ENCODE assay signal across 9 cellular contexts in genomic region chr17:74432484-74433391, GRCh38. TPM values are rescaled to one million over a fixed set of nuclear protein-coding genes. Genes with fewer than 3 reads are reported as not detected.
DNase-seq lines count a peak whose midpoint lies in the region; ATAC-seq, FAIRE-seq and TF ChIP-seq lines count a peak whose summit lies in the region.
"Had no signal": no experiment of that assay in that cellular context is flagged by ENCODE, and none has a peak within 500 bp of the region (broad histone marks: within the 10 kb centered on the region; RNA-seq: fewer than 3 reads in every experiment).

No MANE protein-coding gene starts in this region.

- TF ChIP-seq POLR2A in esophagus muscularis mucosa (IDR thresholded peaks at IDR 0.05; ENCODE audit: low read depth) (no peak), GM12892 (IDR thresholded peaks at IDR 0.05; ENCODE audit: low read depth, low read length) (no peak)

- peak overlapping the region; percentile 99 for H3K9ac ChIP-seq in neuronal stem cell (ENCODE audit: low read depth, low read length, poor library complexity)

- H2AK5ac ChIP-seq in neuronal stem cell (ENCODE audit: low read depth, low read length): peak overlapping the region; percentile 99

- CTCF ChIA-PET in A673 (lab: Charles Lee): no interaction called here

- peaks cover 9% of the 10 kb centered on the region for H3K79me1 ChIP-seq in neuronal stem cell (ENCODE audit: low read depth, low read length)

- peak overlapping the region; percentile 48 for H3K4me3 ChIP-seq in A673 (ENCODE audit: low read depth, low read length, poor library complexity, severe bottlenecking)
- peak overlapping the region; percentile 61 to 72 (median 66) for H3K4me3 ChIP-seq in esophagus muscularis mucosa
- peak overlapping the region; percentile 12 to 83 for H3K4me3 ChIP-seq in neuronal stem cell (ENCODE audit: low read length in 2 of 2)

- intact Hi-C loops in A673 (cut with micrococcal nuclease; ENCODE audit: unreplicated experiment): no loop called here
- intact Hi-C loops in esophagus muscularis mucosa (cut with DNase I): no loop called here

- H3K4me2 ChIP-seq in neuronal stem cell (ENCODE audit: insufficient read depth, low read length, poor library complexity, severe bottlenecking): peak overlapping the region; percentile 99

- H3K23ac ChIP-seq in neuronal stem cell (ENCODE audit: low read depth, low read length, poor library complexity): peak overlapping the region; percentile 83

- peaks cover 4% of the 10 kb centered on the region for H3K9me3 ChIP-seq in A673 (ENCODE audit: low read depth, low read length, poor library complexity, severe bottlenecking)
- H3K9me3 ChIP-seq in esophagus muscularis mucosa: peaks cover 0 to 8% (median 6%) of the 10 kb centered on the region in 4 donors
- peaks cover 0 to 4% of the 10 kb centered on the region in 2 donors for H3K9me3 ChIP-seq in neuronal stem cell (replicated peaks in 1 of 2; ENCODE audit: control insufficient read depth in 2 of 2, insufficient read depth in 1 of 2, low read depth in 1 of 2, low read length in 2 of 2)

- ATAC-seq in GM21528 (IDR thresholded peaks at IDR 0.05; ENCODE audit: low FRiP score, unreplicated experiment): no peak

- H3K14ac ChIP-seq in neuronal stem cell (ENCODE audit: low read length): peak overlapping the region; percentile 100

- BruUV-seq in A673 (replicated peaks; lab: Mats Ljungman, UMichigan): no TSS peak

- POLR2A ChIA-PET in A673 (lab: Charles Lee; ENCODE audit: low non-redundant PET): no interaction called here

- H3K36me3 ChIP-seq in A673 (ENCODE audit: insufficient read depth, low read length, poor library complexity, severe bottlenecking): no peaks in the 10 kb centered on the region
- no peaks in the 10 kb centered on the region for H3K36me3 ChIP-seq in esophagus muscularis mucosa
- peaks cover 0 to 2% of the 10 kb centered on the region in 2 donors for H3K36me3 ChIP-seq in neuronal stem cell (replicated peaks in 1 of 2; ENCODE audit: control insufficient read depth in 2 of 2, insufficient read depth in 2 of 2, low read length in 2 of 2)

- H3K18ac ChIP-seq in neuronal stem cell (ENCODE audit: low read length): peak overlapping the region; percentile 99

- TF ChIP-seq EP300 in esophagus muscularis mucosa (IDR thresholded peaks at IDR 0.05): no peak

- DNase-seq in A673 (ENCODE audit: low spot score): no peak
- DNase-seq in NCI-H69 (lab: John Stamatoyannopoulos, UW): peak; percentile 71
- no peak for DNase-seq in esophagus muscularis mucosa (ENCODE audit: extremely low spot score)
- no peak for DNase-seq in neuronal stem cell (ENCODE audit: low spot score)
- no peak for DNase-seq in kidney tubule cell (ENCODE audit: low spot score)
- DNase-seq in iPS-NIHi7 (ENCODE audit: extremely low spot score): no peak
- no peak for DNase-seq in GM12892 (ENCODE audit: insufficient read length)

- FAIRE-seq in GM12892 (lab: Jason Lieb, UNC): no peak

- H2BK12ac ChIP-seq in neuronal stem cell (ENCODE audit: low read length): peak overlapping the region; percentile 64

- TF ChIP-seq CTCF in A673 (conservative IDR thresholded peaks at IDR 0.05; ENCODE audit: low read depth, low read length): no peak
- TF ChIP-seq CTCF in esophagus muscularis mucosa (IDR thresholded peaks at IDR 0.05): no peak

- H3K27me3 ChIP-seq in A673 (replicated peaks; ENCODE audit: insufficient read depth, low read depth, low read length, poor library complexity) (peaks cover 44% of the 10 kb centered on the region), esophagus muscularis mucosa (peaks cover 0 to 32% (median 11%) of the 10 kb centered on the region in 4 donors), neuronal stem cell (ENCODE audit: control insufficient read depth in 3 of 3, insufficient read depth in 3 of 3, low read depth in 1 of 3, low read length in 3 of 3) (peaks cover 0 to 68% (median 2%) of the 10 kb centered on the region in 3 experiments)

- no peak overlapping the region for H4K8ac ChIP-seq in neuronal stem cell (ENCODE audit: low read depth, low read length)

- H3K27ac ChIP-seq in A673 (ENCODE audit: low read depth, low read length, poor library complexity, severe bottlenecking) (no peak overlapping the region), esophagus muscularis mucosa (replicated peaks in 1 of 4) (peak overlapping the region; percentile 88 to 90 (median 89)), neuronal stem cell (replicated peaks; ENCODE audit: low read length) (peak overlapping the region; percentile 48)

- H3K4me1 ChIP-seq in A673 (ENCODE audit: insufficient read depth, low read length, poor library complexity, severe bottlenecking) (peaks cover 14% of the 10 kb centered on the region), esophagus muscularis mucosa (peaks cover 23 to 48% (median 44%) of the 10 kb centered on the region in 4 donors), neuronal stem cell (ENCODE audit: control insufficient read depth in 2 of 2, insufficient read depth in 1 of 2, low read depth in 1 of 2, low read length in 2 of 2) (peaks cover 19 to 23% of the 10 kb centered on the region in 2 donors)

- peak overlapping the region; percentile 21 for H2AFZ ChIP-seq in neuronal stem cell (ENCODE audit: low read length)

- peak overlapping the region; percentile 78 for H2BK120ac ChIP-seq in neuronal stem cell (ENCODE audit: low read depth, low read length)

- H4K91ac ChIP-seq in neuronal stem cell (ENCODE audit: low read depth, low read length, poor library complexity): no peak overlapping the region

- peak overlapping the region; percentile 93 for H2BK5ac ChIP-seq in neuronal stem cell (ENCODE audit: low read length)

- H3K4ac ChIP-seq in neuronal stem cell (ENCODE audit: low read length): peak overlapping the region; percentile 24

- peak overlapping the region; percentile 97 for H2BK15ac ChIP-seq in neuronal stem cell (ENCODE audit: low read length)

- WGBS in esophagus muscularis mucosa: 11% methylated on average over 21 of the region's 53 CpGs
- WGBS in neuronal stem cell (ENCODE audit: extremely low coverage in 2 of 2, insufficient read length in 2 of 2, insufficient replicate concordance in 1 of 2), 2 donors: no CpG with 5 or more reads among the region's 53 CpGs

RNA-seq across cellular contexts. Expression of gene GPRC5C, which starts 0.8 kb away (rescaled TPM):
- 0.57 TPM in 1 of 2 replicates, not detected in the other for total RNA-seq in A673 (2021)
- total RNA-seq in esophagus muscularis mucosa: 10 to 100 TPM; 12.6 to 23.6 (median 14.5) TPM
- 39.2 TPM for polyA plus RNA-seq in neuronal stem cell (2013, experiment 1 of 2)
- 37.9 TPM for polyA plus RNA-seq in neuronal stem cell (2013, experiment 2 of 2)
- 0.53 TPM for polyA plus RNA-seq in GM12892 (2012; ENCODE audit: missing spikeins)

RNA-seq across cellular contexts. Expression of gene CD300A, which starts 33.7 kb away (rescaled TPM):
- total RNA-seq in A673 (2021) (not detected in 2 replicates), esophagus muscularis mucosa (1 to 10 TPM; 1.2 to 4.1 (median 2.4) TPM)
- 0.10 TPM for polyA plus RNA-seq in neuronal stem cell (2013, experiment 1 of 2)
- 0.04 TPM for polyA plus RNA-seq in neuronal stem cell (2013, experiment 2 of 2)
- 70.3 TPM for polyA plus RNA-seq in GM12892 (2012; ENCODE audit: missing spikeins)
- total RNA-seq: glomerular endothelial cell had no signal
